ENCODE assay signal across 1 cellular context in genomic region chr9:127733609-127734008, GRCh38.
TF ChIP-seq lines count a peak whose summit lies in the region.

No MANE protein-coding gene starts in this region.

TF ChIP-seq in K562, 482 proteins besides CTCF, POLR2A, EP300 and RAD21:
- 0 out of 2 replicates have a peak, but pooled peaks have one; percentile 13 for TF ChIP-seq SPI1 (IDR thresholded peaks at IDR 0.05; ENCODE audit: borderline replicate concordance, low read depth, low read length)
- TF ChIP-seq HEY1 (CRISPR knock-in tag; IDR thresholded peaks at IDR 0.05; ENCODE audit: borderline replicate concordance): no peak
- no peak for TF ChIP-seq ELF1 (tag; IDR thresholded peaks at IDR 0.05)
- no peak for TF ChIP-seq CC2D1A (IDR thresholded peaks at IDR 0.05)
